Comparison of ENCODE assay signal across 11 cellular contexts in genomic region chr15:89775815-89776214, GRCh38. TPM values are rescaled to one million over a fixed set of nuclear protein-coding genes. Genes with fewer than 3 reads are reported as not detected.
DNase-seq lines count a peak whose midpoint lies in the region; ATAC-seq, FAIRE-seq and TF ChIP-seq lines count a peak whose summit lies in the region.
"Had no signal": no experiment of that assay in that cellular context is flagged by ENCODE, and none has a peak within 500 bp of the region (broad histone marks: within the 10 kb centered on the region; RNA-seq: fewer than 3 reads in every experiment).

No MANE protein-coding gene starts in this region.

- TF ChIP-seq POLR2A in breast epithelium (IDR thresholded peaks at IDR 0.05), result no peak

- H3K27ac Mint-ChIP-seq in MCF 10A (ENCODE audit: low read depth, unreplicated experiment) (no peak overlapping the region), chondrocyte (ENCODE audit: unreplicated experiment) (no peak overlapping the region)
- no peak overlapping the region for H3K27ac Mint-ChIP-seq in naive thymus-derived CD8-positive, alpha-beta T cell
- H3K27ac Mint-ChIP-seq: progenitor cell of endocrine pancreas had no signal

- 75% methylated on average over 14 of the region's 14 CpGs for WGBS in urinary bladder

- no peak for DNase-seq in breast epithelium (ENCODE audit: low spot score in 2 of 2)
- no peak for DNase-seq in MCF 10A (ENCODE audit: unreplicated experiment)
- peak; percentile 77 for DNase-seq in chondrocyte (ENCODE audit: low spot score)
- no peak for DNase-seq in naive thymus-derived CD8-positive, alpha-beta T cell
- DNase-seq in urothelium cell line (ENCODE audit: low spot score), result no peak
- no peak for DNase-seq in HK-2 (ENCODE audit: unreplicated experiment)
- no peak for DNase-seq in mucosa of gallbladder (ENCODE audit: low spot score)
- DNase-seq: NCI-H2029 treated with DMSO at 0.1 percent for 48 hours had no signal

- CTCF ChIA-PET in MCF 10A (lab: Yijun Ruan, JAX), result interaction anchor here (0.6 to 5.2 kb wide), 4 partner anchors 14 to 99 kb away, joined by 3 to 44 read pairs (median 16); no protein-coding TSS in a partner anchor

- POLR2A ChIA-PET in MCF 10A (lab: Yijun Ruan, JAX), result interaction anchor here (0.6 to 1.8 kb wide), 2 partner anchors 12 to 101 kb away, joined by 3 read pairs; no protein-coding TSS in a partner anchor
- POLR2A ChIA-PET in naive thymus-derived CD8-positive, alpha-beta T cell (lab: Charles Lee), result no interaction called here

- H3K4me3 Mint-ChIP-seq in MCF 10A (ENCODE audit: unreplicated experiment) (no peak overlapping the region), chondrocyte (ENCODE audit: unreplicated experiment) (peak overlapping the region; percentile 2)
- peak overlapping the region in 7 of 10 donors; percentile 14 to 57 (median 24) for H3K4me3 Mint-ChIP-seq in naive thymus-derived CD8-positive, alpha-beta T cell

- H3K36me3 Mint-ChIP-seq in MCF 10A (ENCODE audit: insufficient read depth, unreplicated experiment) (no peaks in the 10 kb centered on the region), chondrocyte (ENCODE audit: low read depth) (no peaks in the 10 kb centered on the region)
- H3K36me3 Mint-ChIP-seq in naive thymus-derived CD8-positive, alpha-beta T cell, result no peaks in the 10 kb centered on the region

- H3K9me3 Mint-ChIP-seq in MCF 10A (ENCODE audit: unreplicated experiment) (no peaks in the 10 kb centered on the region), chondrocyte (ENCODE audit: low read depth) (no peaks in the 10 kb centered on the region)
- H3K9me3 Mint-ChIP-seq in naive thymus-derived CD8-positive, alpha-beta T cell, result no peaks in the 10 kb centered on the region

- H3K36me3 ChIP-seq in breast epithelium (no peaks in the 10 kb centered on the region), urinary bladder (ENCODE audit: insufficient read depth) (no peaks in the 10 kb centered on the region)

- no peaks in the 10 kb centered on the region for H3K27me3 ChIP-seq in breast epithelium

- H3K4me3 ChIP-seq in breast epithelium (peak overlapping the region; percentile 40 to 67 (median 44)), urinary bladder (ENCODE audit: low read depth, low read length) (peak overlapping the region; percentile 16)

- H3K9me3 ChIP-seq in breast epithelium, result no peaks in the 10 kb centered on the region

- H3K27ac ChIP-seq in breast epithelium (peak overlapping the region; percentile 26 to 75), urinary bladder (ENCODE audit: low read depth) (no peak overlapping the region)

- intact Hi-C loops in breast epithelium (cut with DNase I; ENCODE audit: low total_unique reads) (no loop called here), MCF 10A (cut with micrococcal nuclease) (no loop called here)

- TF ChIP-seq CTCF in breast epithelium (IDR thresholded peaks at IDR 0.05), result no peak
- no peak for TF ChIP-seq CTCF in MCF 10A (IDR thresholded peaks at IDR 0.05; ENCODE audit: unreplicated experiment)
- no peak for TF ChIP-seq CTCF in chondrocyte (IDR thresholded peaks at IDR 0.05)

- ATAC-seq in naive thymus-derived CD8-positive, alpha-beta T cell, result no peak

- no TSS peak for BruUV-seq in MCF 10A (replicated peaks; lab: Mats Ljungman, UMichigan)

- FAIRE-seq in urothelium cell line (lab: Jason Lieb, UNC), result no peak
- FAIRE-seq: endometrium had no signal

- H3K27me3 Mint-ChIP-seq in MCF 10A (ENCODE audit: insufficient read depth, unreplicated experiment), result no peaks in the 10 kb centered on the region
- H3K27me3 Mint-ChIP-seq in chondrocyte (ENCODE audit: low read depth), result no peaks in the 10 kb centered on the region
- peaks cover 7 to 42% (median 25%) of the 10 kb centered on the region in 5 donors for H3K27me3 Mint-ChIP-seq in naive thymus-derived CD8-positive, alpha-beta T cell

- peaks cover 11% of the 10 kb centered on the region for H3K4me1 Mint-ChIP-seq in MCF 10A (ENCODE audit: insufficient read depth, unreplicated experiment)
- peaks cover 10% of the 10 kb centered on the region for H3K4me1 Mint-ChIP-seq in chondrocyte (ENCODE audit: low read depth)
- peaks cover 0 to 4% (median 2%) of the 10 kb centered on the region in 4 donors for H3K4me1 Mint-ChIP-seq in naive thymus-derived CD8-positive, alpha-beta T cell

- H3K4me1 ChIP-seq in breast epithelium (no peaks in the 10 kb centered on the region), urinary bladder (ENCODE audit: insufficient read depth) (no peaks in the 10 kb centered on the region)

RNA-seq across cellular contexts. Expression of gene MESP2, which starts 0.3 kb away (rescaled TPM):
- total RNA-seq in breast epithelium, result 1 to 10 TPM in 1 of 3 donors, under 1 TPM in 1, not detected in 1; 0.64 to 2.3 TPM
- total RNA-seq in MCF 10A (2022), result not detected in 2 replicates
- 0.25 to 0.51 TPM (median 0.36 TPM) in 3 replicates for total RNA-seq in chondrocyte
- not detected for total RNA-seq in naive thymus-derived CD8-positive, alpha-beta T cell
- polyA plus RNA-seq in naive thymus-derived CD8-positive, alpha-beta T cell, result not detected
- not detected for total RNA-seq in urinary bladder
- polyA plus RNA-seq in urinary bladder, result 0.10 TPM
- 0.75 TPM for total RNA-seq in mucosa of gallbladder
- total RNA-seq: progenitor cell of endocrine pancreas had no signal

RNA-seq across cellular contexts. Expression of gene MESP1, which starts 24.8 kb away (rescaled TPM):
- total RNA-seq in breast epithelium (10 to 100 TPM in 1 of 3 donors, 1 to 10 TPM in 2; 5.9 to 12.8 (median 6.2) TPM), MCF 10A (2022) (0.58 and 1.6 TPM in 2 replicates), chondrocyte (0.97 to 2.7 TPM (median 2.1 TPM) in 3 replicates), urinary bladder (not detected), mucosa of gallbladder (4.6 TPM)
- under 1 TPM; 0.26 to 0.27 TPM for total RNA-seq in naive thymus-derived CD8-positive, alpha-beta T cell
- polyA plus RNA-seq in naive thymus-derived CD8-positive, alpha-beta T cell, result under 1 TPM; 0.06 to 0.81 (median 0.50) TPM
- polyA plus RNA-seq in urinary bladder, result 0.91 TPM

RNA-seq across cellular contexts. Expression of gene ANPEP, which starts 38.8 kb away (rescaled TPM):
- total RNA-seq in breast epithelium, result 100 to 1,000 TPM in 2 of 3 donors, 10 to 100 TPM in 1; 26.5 to 129 (median 106) TPM
- total RNA-seq in MCF 10A (2022), result 252 and 294 TPM in 2 replicates
- total RNA-seq in chondrocyte, result 46.5 to 64.9 TPM (median 48.1 TPM) in 3 replicates
- 1 to 10 TPM in 1 of 2 experiments, under 1 TPM in 1; 0.88 to 1.1 TPM for total RNA-seq in naive thymus-derived CD8-positive, alpha-beta T cell
- under 1 TPM in 1 of 3 donors, not detected in 2; 0.06 TPM for polyA plus RNA-seq in naive thymus-derived CD8-positive, alpha-beta T cell
- 14.6 TPM for total RNA-seq in urinary bladder
- polyA plus RNA-seq in urinary bladder, result 26.8 TPM
- 1,600 TPM for total RNA-seq in mucosa of gallbladder
